In genomic region chr12:90058721-90059120, GRCh38 we compare ENCODE assay signal across 14 cellular contexts.
DNase-seq lines count a peak whose midpoint lies in the region; ATAC-seq and TF ChIP-seq lines count a peak whose summit lies in the region.
"Had no signal": no experiment of that assay in that cellular context is flagged by ENCODE, and none has a peak within 500 bp of the region (broad histone marks: within the 10 kb centered on the region; RNA-seq: fewer than 3 reads in every experiment).

No MANE protein-coding gene starts in this region.

- no peaks in the 10 kb centered on the region for H3K9me3 Mint-ChIP-seq in activated T-cell treated with anti-CD3 and anti-CD28 coated beads, Interleukin-2, amount 50 U/mL, for 4 hours
- no peaks in the 10 kb centered on the region for H3K9me3 Mint-ChIP-seq in activated T-helper 2 cell treated with anti-CD3 and anti-CD28 coated beads, Interferon-gamma antibody, Interleukin-2, Interleukin-4, amounts not matched to agents 10 μg/mL and 5 μg/mL and 100 μg/mL, durations not matched to agents 14 hours and 24 hours and 36 hours
- H3K9me3 Mint-ChIP-seq: CD8-positive, alpha-beta memory T cell had no signal

- H3K4me1 Mint-ChIP-seq in activated T-cell treated with anti-CD3 and anti-CD28 coated beads, Interleukin-2, amount 50 U/mL, for 4 hours (ENCODE audit: low read depth): no peaks in the 10 kb centered on the region
- H3K4me1 Mint-ChIP-seq in activated T-helper 2 cell treated with anti-CD3 and anti-CD28 coated beads, Interferon-gamma antibody, Interleukin-2, Interleukin-4, amounts not matched to agents 10 μg/mL and 5 μg/mL and 100 μg/mL, durations not matched to agents 14 hours and 24 hours and 36 hours (ENCODE audit: low read depth): no peaks in the 10 kb centered on the region
- H3K4me1 Mint-ChIP-seq: CD8-positive, alpha-beta memory T cell had no signal

- H3K36me3 Mint-ChIP-seq in activated T-cell treated with anti-CD3 and anti-CD28 coated beads, Interleukin-2, amount 50 U/mL, for 4 hours (ENCODE audit: insufficient read depth): no peaks in the 10 kb centered on the region
- H3K36me3 Mint-ChIP-seq in activated T-helper 2 cell treated with anti-CD3 and anti-CD28 coated beads, Interferon-gamma antibody, Interleukin-2, Interleukin-4, amounts not matched to agents 10 μg/mL and 5 μg/mL and 100 μg/mL, durations not matched to agents 14 hours and 24 hours and 36 hours (ENCODE audit: low read depth): no peaks in the 10 kb centered on the region
- H3K36me3 Mint-ChIP-seq: mesothelial cell of epicardium had no signal

- H3K27ac ChIP-seq in RWPE2 (ENCODE audit: poor library complexity, severe bottlenecking) (no peak overlapping the region), fibroblast of lung (ENCODE audit: insufficient read depth, low read length) (no peak overlapping the region), osteoblast (ENCODE audit: low read depth, low read length) (peak overlapping the region; percentile 73)
- H3K27ac ChIP-seq: right atrium auricular region had no signal

- H2AFZ ChIP-seq in fibroblast of lung (ENCODE audit: low read length) (no peak overlapping the region), osteoblast (ENCODE audit: low read length) (no peak overlapping the region)

- H3K27ac Mint-ChIP-seq in activated T-helper 2 cell treated with anti-CD3 and anti-CD28 coated beads, Interferon-gamma antibody, Interleukin-2, Interleukin-4, amounts not matched to agents 10 μg/mL and 5 μg/mL and 100 μg/mL, durations not matched to agents 14 hours and 24 hours and 36 hours: no peak overlapping the region
- H3K27ac Mint-ChIP-seq: CD8-positive, alpha-beta memory T cell; mesothelial cell of epicardium had no signal

- H4K20me1 ChIP-seq in fibroblast of lung (ENCODE audit: control insufficient read depth, extremely low read depth, insufficient read depth, low read length) (no peaks in the 10 kb centered on the region), osteoblast (ENCODE audit: insufficient read depth, low read length) (no peaks in the 10 kb centered on the region)

- no peak overlapping the region for H3K9ac ChIP-seq in fibroblast of lung (ENCODE audit: insufficient read depth, low read length)

- H3K9me3 ChIP-seq in RWPE2 (ENCODE audit: severe bottlenecking) (no peaks in the 10 kb centered on the region), fibroblast of lung (ENCODE audit: control insufficient read depth, insufficient read depth, low read depth, low read length) (no peaks in the 10 kb centered on the region), osteoblast (ENCODE audit: low read depth, low read length) (no peaks in the 10 kb centered on the region)
- H3K9me3 ChIP-seq: heart left ventricle, right atrium auricular region had no signal

- intact Hi-C loops in activated T-helper 2 cell treated with anti-CD3 and anti-CD28 coated beads, Interferon-gamma antibody, Interleukin-2, Interleukin-4, amounts not matched to agents 10 μg/mL and 5 μg/mL and 100 μg/mL, durations not matched to agents 14 hours and 24 hours and 36 hours (cut with micrococcal nuclease): no loop called here

- no peak overlapping the region for H3K4me3 Mint-ChIP-seq in activated T-cell treated with anti-CD3 and anti-CD28 coated beads, Interleukin-2, amount 50 U/mL, for 4 hours
- no peak overlapping the region for H3K4me3 Mint-ChIP-seq in activated T-helper 2 cell treated with anti-CD3 and anti-CD28 coated beads, Interferon-gamma antibody, Interleukin-2, Interleukin-4, amounts not matched to agents 10 μg/mL and 5 μg/mL and 100 μg/mL, durations not matched to agents 14 hours and 24 hours and 36 hours (ENCODE audit: low read depth)
- H3K4me3 Mint-ChIP-seq: CD8-positive, alpha-beta memory T cell; mesothelial cell of epicardium had no signal

- H3K27me3 ChIP-seq in RWPE2 (ENCODE audit: insufficient read depth, poor library complexity, severe bottlenecking): no peaks in the 10 kb centered on the region
- no peaks in the 10 kb centered on the region for H3K27me3 ChIP-seq in fibroblast of lung (ENCODE audit: control insufficient read depth, insufficient read depth, low read length)
- H3K27me3 ChIP-seq in osteoblast (ENCODE audit: insufficient read depth, low read length): no peaks in the 10 kb centered on the region
- H3K27me3 ChIP-seq: heart left ventricle, right atrium auricular region had no signal

- H3K36me3 ChIP-seq in RWPE2 (ENCODE audit: low read depth) (no peaks in the 10 kb centered on the region), fibroblast of lung (ENCODE audit: control insufficient read depth, insufficient read depth, low read length) (no peaks in the 10 kb centered on the region), osteoblast (ENCODE audit: insufficient read depth, low read length) (no peaks in the 10 kb centered on the region)
- H3K36me3 ChIP-seq: heart left ventricle, right atrium auricular region had no signal

- H3K4me3 ChIP-seq in RWPE2 (ENCODE audit: severe bottlenecking): no peak overlapping the region
- H3K4me3 ChIP-seq in fibroblast of lung (replicated peaks in 1 of 4; ENCODE audit: control extremely low read depth in 1 of 4, insufficient read depth in 1 of 4, low read depth in 3 of 4, low read length in 4 of 4): no peak overlapping the region
- H3K4me3 ChIP-seq in osteoblast (ENCODE audit: insufficient read depth, low read length): no peak overlapping the region
- H3K4me3 ChIP-seq: heart left ventricle, right atrium auricular region had no signal

- ATAC-seq in RWPE2 (ENCODE audit: low read depth) (peak; percentile 52; the same call in 2 of the 3 replicates), HG02973 (IDR thresholded peaks at IDR 0.05; ENCODE audit: unreplicated experiment) (no peak), HG03442 (IDR thresholded peaks at IDR 0.05; ENCODE audit: unreplicated experiment) (no peak)
- no peak for ATAC-seq in activated T-cell treated with anti-CD3 and anti-CD28 coated beads, Interleukin-2, amount 50 U/mL, for 4 hours

- H3K4me2 ChIP-seq in fibroblast of lung (ENCODE audit: extremely low read depth, insufficient read depth, low read length): no peak overlapping the region
- peak overlapping the region; percentile 13 for H3K4me2 ChIP-seq in osteoblast (ENCODE audit: insufficient read depth, low read length)

- DNase-seq in Daoy (ENCODE audit: low read depth) (peak; percentile 42), RWPE2 (ENCODE audit: low spot score) (no peak), fibroblast of lung (ENCODE audit: low read depth in 2 of 2) (peak; percentile 88 to 89), osteoblast (ENCODE audit: insufficient read length, low spot score, missing footprints) (no peak)
- DNase-seq in activated T-cell treated with anti-CD3 and anti-CD28 coated beads, Interleukin-2, amount 50 U/mL, for 4 hours: no peak
- no peak for DNase-seq in activated T-helper 2 cell treated with anti-CD3 and anti-CD28 coated beads, Interferon-gamma antibody, Interleukin-2, Interleukin-4, amounts not matched to agents 10 μg/mL and 5 μg/mL and 100 μg/mL, durations not matched to agents 14 hours and 24 hours and 36 hours (ENCODE audit: low spot score)
- DNase-seq: CD8-positive, alpha-beta memory T cell; NCI-H526 treated with DMSO at 0.1 percent for 48 hours; trophoblast cell had no signal

- H3K4me1 ChIP-seq in RWPE2 (ENCODE audit: insufficient read depth, poor library complexity, severe bottlenecking) (peaks cover 9% of the 10 kb centered on the region), fibroblast of lung (ENCODE audit: control insufficient read depth, extremely low read depth, insufficient read depth, low read length) (peaks cover 2% of the 10 kb centered on the region), osteoblast (ENCODE audit: insufficient read depth, low read length) (peaks cover 34% of the 10 kb centered on the region)
- H3K4me1 ChIP-seq: right atrium auricular region had no signal

- TF ChIP-seq CTCF in RWPE2 (IDR thresholded peaks at IDR 0.05; ENCODE audit: poor library complexity, severe bottlenecking) (no peak), fibroblast of lung (conservative IDR thresholded peaks at IDR 0.05 in 1 of 2, IDR thresholded peaks at IDR 0.05 in 1 of 2; ENCODE audit: low read depth in 1 of 2, low read length in 2 of 2) (no peak), osteoblast (IDR thresholded peaks at IDR 0.05; ENCODE audit: extremely low read depth, low read depth, low read length) (no peak)

- H3K27me3 Mint-ChIP-seq in activated T-cell treated with anti-CD3 and anti-CD28 coated beads, Interleukin-2, amount 50 U/mL, for 4 hours (ENCODE audit: low read depth): no peaks in the 10 kb centered on the region
- peaks cover 3% of the 10 kb centered on the region for H3K27me3 Mint-ChIP-seq in activated T-helper 2 cell treated with anti-CD3 and anti-CD28 coated beads, Interferon-gamma antibody, Interleukin-2, Interleukin-4, amounts not matched to agents 10 μg/mL and 5 μg/mL and 100 μg/mL, durations not matched to agents 14 hours and 24 hours and 36 hours (ENCODE audit: low read depth)

- H3K79me2 ChIP-seq in fibroblast of lung (ENCODE audit: control insufficient read depth, insufficient read depth, low read length) (no peaks in the 10 kb centered on the region), osteoblast (ENCODE audit: insufficient read depth, low read length) (no peaks in the 10 kb centered on the region)

Comparison
In these comparisons a context has a peak if more than half of its experiments do, and no peak if none do; other contexts are left out.
1. DNase-seq: peak in Daoy (single experiment) and fibroblast of lung (2 of 2); none in RWPE2 (single experiment), osteoblast (single experiment), activated T-cell treated with anti-CD3 and anti-CD28 coated beads, Interleukin-2, amount 50 U/mL, for 4 hours (single experiment) and activated T-helper 2 cell treated with anti-CD3 and anti-CD28 coated beads, Interferon-gamma antibody, Interleukin-2, Interleukin-4, amounts not matched to agents 10 μg/mL and 5 μg/mL and 100 μg/mL, durations not matched to agents 14 hours and 24 hours and 36 hours (single experiment).